ENCODE assay signal across 2 cellular contexts in the genomic region with DNA sequence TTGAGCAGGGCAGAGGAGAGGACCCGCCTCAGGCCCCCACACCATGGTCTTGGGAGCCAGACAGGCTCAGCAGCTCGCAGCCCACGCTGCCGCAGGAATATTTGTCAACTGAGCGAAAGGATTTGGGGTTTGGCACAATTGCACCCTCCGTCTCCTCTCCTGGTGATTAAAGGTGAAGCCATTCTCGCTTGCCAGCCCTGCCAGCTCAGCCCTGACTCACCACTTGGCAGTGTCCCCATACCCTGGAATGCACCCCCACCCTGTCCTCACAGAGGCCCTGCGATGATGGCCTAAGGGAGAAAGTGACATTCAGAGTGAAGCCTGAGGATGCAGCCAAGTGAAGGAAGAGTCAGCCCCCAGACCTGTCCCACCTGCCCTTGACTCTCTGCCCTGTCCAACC.
TF ChIP-seq lines count a peak whose summit lies in the region.

No MANE protein-coding gene starts in this region.

TF ChIP-seq in H1, 55 proteins besides CTCF, POLR2A, EP300 and RAD21:
- TF ChIP-seq SRF (IDR thresholded peaks at IDR 0.05; ENCODE audit: low read depth, low read length) = no peak
- peak; percentile 60; the same call in 1 of the 2 replicates for TF ChIP-seq POLR2AphosphoS5 (IDR thresholded peaks at IDR 0.05; ENCODE audit: low read depth, low read length)
- no peak for TF ChIP-seq GABPA (IDR thresholded peaks at IDR 0.05; ENCODE audit: borderline replicate concordance, insufficient read depth, low read length)
TF ChIP-seq in H1: peak in this region for 1.

TF ChIP-seq in WTC11, 78 proteins besides CTCF, POLR2A, EP300 and RAD21:
- TF ChIP-seq ZNF423 (CRISPR knock-in tag; IDR thresholded peaks at IDR 0.05) (no peak), SOX15 (CRISPR knock-in tag; IDR thresholded peaks at IDR 0.05) (no peak), ELF4 (CRISPR knock-in tag; IDR thresholded peaks at IDR 0.05; ENCODE audit: low read depth) (no peak)
